Comparison of ENCODE assay signal across 10 cellular contexts in genomic region chr18:76445741-76446232, GRCh38. TPM values are rescaled to one million over a fixed set of nuclear protein-coding genes. Genes with fewer than 3 reads are reported as not detected.
DNase-seq lines count a peak whose midpoint lies in the region; ATAC-seq and TF ChIP-seq lines count a peak whose summit lies in the region.
"Had no signal": no experiment of that assay in that cellular context is flagged by ENCODE, and none has a peak within 500 bp of the region (broad histone marks: within the 10 kb centered on the region; RNA-seq: fewer than 3 reads in every experiment).

No MANE protein-coding gene starts in this region.

- no peaks in the 10 kb centered on the region for H3K27me3 Mint-ChIP-seq in progenitor cell of endocrine pancreas

- no peaks in the 10 kb centered on the region for H3K9me3 ChIP-seq in BLaER1
- H3K9me3 ChIP-seq in RWPE2 (ENCODE audit: severe bottlenecking) = no peaks in the 10 kb centered on the region
- no peaks in the 10 kb centered on the region for H3K9me3 ChIP-seq in heart right ventricle
- H3K9me3 ChIP-seq in WERI-Rb-1 (ENCODE audit: severe bottlenecking) = no peaks in the 10 kb centered on the region

- H3K4me2 ChIP-seq in BLaER1 = peak overlapping the region; percentile 31

- peaks cover 11% of the 10 kb centered on the region for H3K36me3 Mint-ChIP-seq in progenitor cell of endocrine pancreas (ENCODE audit: insufficient read depth)

- H3K4me1 Mint-ChIP-seq in progenitor cell of endocrine pancreas (ENCODE audit: low read depth) = peaks cover 41% of the 10 kb centered on the region

- no peak overlapping the region for H3K4me3 Mint-ChIP-seq in progenitor cell of endocrine pancreas (ENCODE audit: low read depth)
- H3K4me3 Mint-ChIP-seq: CD8-positive, alpha-beta T cell had no signal

- H3K9me3 Mint-ChIP-seq in progenitor cell of endocrine pancreas (ENCODE audit: low read depth) = no peaks in the 10 kb centered on the region
- H3K9me3 Mint-ChIP-seq: CD8-positive, alpha-beta T cell had no signal

- H4K20me1 ChIP-seq in BLaER1 = peaks cover 93% of the 10 kb centered on the region

- intact Hi-C loops in heart right ventricle (cut with DNase I) = no loop called here

- ATAC-seq in RWPE2 (ENCODE audit: low read depth) (peak; percentile 39; the same call in 2 of the 3 replicates), heart right ventricle (peak in 6 of 8 donors; percentile 18 to 41 (median 32)), GM21423 (IDR thresholded peaks at IDR 0.05; ENCODE audit: unreplicated experiment) (no peak)
- ATAC-seq: CD8-positive, alpha-beta T cell had no signal

- DNase-seq in RWPE2 (ENCODE audit: low spot score) (no peak), heart right ventricle (no peak), progenitor cell of endocrine pancreas (ENCODE audit: low spot score, unreplicated experiment) (no peak), NAMALWA (ENCODE audit: low spot score) (no peak), WERI-Rb-1 (no peak), SW 1271 (lab: John Stamatoyannopoulos, UW) (no peak)

- H3K27ac ChIP-seq in BLaER1 = 0 out of 2 replicates have a peak overlapping the region, but pooled peaks have one; percentile 37
- peak overlapping the region; percentile 69 for H3K27ac ChIP-seq in RWPE2 (ENCODE audit: poor library complexity, severe bottlenecking)
- H3K27ac ChIP-seq in heart right ventricle = peak overlapping the region in 3 of 10 donors; percentile 8 to 37 (median 27)
- no peak overlapping the region for H3K27ac ChIP-seq in WERI-Rb-1

- H3K4me3 ChIP-seq in BLaER1 (no peak overlapping the region), RWPE2 (ENCODE audit: severe bottlenecking) (no peak overlapping the region), heart right ventricle (no peak overlapping the region), WERI-Rb-1 (ENCODE audit: low read depth, low read length) (no peak overlapping the region)
- H3K4me3 ChIP-seq: skin epidermis had no signal

- H3K27me3 ChIP-seq in BLaER1 (no peaks in the 10 kb centered on the region), RWPE2 (ENCODE audit: insufficient read depth, poor library complexity, severe bottlenecking) (no peaks in the 10 kb centered on the region), heart right ventricle (no peaks in the 10 kb centered on the region), WERI-Rb-1 (ENCODE audit: insufficient read depth, low read depth, severe bottlenecking) (no peaks in the 10 kb centered on the region)

- peak overlapping the region; percentile 65 for H3K27ac Mint-ChIP-seq in progenitor cell of endocrine pancreas
- H3K27ac Mint-ChIP-seq: CD8-positive, alpha-beta T cell had no signal

- peaks cover 52% of the 10 kb centered on the region for H3K36me3 ChIP-seq in BLaER1
- peaks cover 8% of the 10 kb centered on the region; the same call in 1 of the 2 replicates for H3K36me3 ChIP-seq in RWPE2 (ENCODE audit: low read depth)
- peaks cover 0 to 24% (median 19%) of the 10 kb centered on the region in 9 donors for H3K36me3 ChIP-seq in heart right ventricle
- peaks cover 33% of the 10 kb centered on the region for H3K36me3 ChIP-seq in WERI-Rb-1

- H3K4me1 ChIP-seq in BLaER1 (peaks cover 66% of the 10 kb centered on the region), RWPE2 (ENCODE audit: insufficient read depth, poor library complexity, severe bottlenecking) (peaks cover 28% of the 10 kb centered on the region), heart right ventricle (peaks cover 0 to 75% (median 58%) of the 10 kb centered on the region in 9 donors)

- 50 to 51% methylated on average over 11 of the region's 11 CpGs for WGBS in heart right ventricle, 2 donors

- no peak overlapping the region for H3K9ac ChIP-seq in BLaER1

- TF ChIP-seq CTCF in RWPE2 (IDR thresholded peaks at IDR 0.05; ENCODE audit: poor library complexity, severe bottlenecking) = no peak
- TF ChIP-seq CTCF in heart right ventricle (IDR thresholded peaks at IDR 0.05) = no peak
- TF ChIP-seq CTCF in progenitor cell of endocrine pancreas (IDR thresholded peaks at IDR 0.05; ENCODE audit: unreplicated experiment) = no peak
- no peak for TF ChIP-seq CTCF in WERI-Rb-1 (IDR thresholded peaks at IDR 0.05; ENCODE audit: low read depth, low read length)

RNA-seq across cellular contexts. Expression of gene ZNF516, which starts 49.3 kb away (rescaled TPM):
- 10 to 100 TPM; 13.4 to 24.8 (median 19.0) TPM for total RNA-seq in heart right ventricle
- polyA plus RNA-seq in heart right ventricle = 1 to 10 TPM; 2.6 to 8.2 TPM
- 106 and 108 TPM in 2 replicates for total RNA-seq in progenitor cell of endocrine pancreas
